32 cellular contexts compared by ENCODE assay signal in the genomic region with DNA sequence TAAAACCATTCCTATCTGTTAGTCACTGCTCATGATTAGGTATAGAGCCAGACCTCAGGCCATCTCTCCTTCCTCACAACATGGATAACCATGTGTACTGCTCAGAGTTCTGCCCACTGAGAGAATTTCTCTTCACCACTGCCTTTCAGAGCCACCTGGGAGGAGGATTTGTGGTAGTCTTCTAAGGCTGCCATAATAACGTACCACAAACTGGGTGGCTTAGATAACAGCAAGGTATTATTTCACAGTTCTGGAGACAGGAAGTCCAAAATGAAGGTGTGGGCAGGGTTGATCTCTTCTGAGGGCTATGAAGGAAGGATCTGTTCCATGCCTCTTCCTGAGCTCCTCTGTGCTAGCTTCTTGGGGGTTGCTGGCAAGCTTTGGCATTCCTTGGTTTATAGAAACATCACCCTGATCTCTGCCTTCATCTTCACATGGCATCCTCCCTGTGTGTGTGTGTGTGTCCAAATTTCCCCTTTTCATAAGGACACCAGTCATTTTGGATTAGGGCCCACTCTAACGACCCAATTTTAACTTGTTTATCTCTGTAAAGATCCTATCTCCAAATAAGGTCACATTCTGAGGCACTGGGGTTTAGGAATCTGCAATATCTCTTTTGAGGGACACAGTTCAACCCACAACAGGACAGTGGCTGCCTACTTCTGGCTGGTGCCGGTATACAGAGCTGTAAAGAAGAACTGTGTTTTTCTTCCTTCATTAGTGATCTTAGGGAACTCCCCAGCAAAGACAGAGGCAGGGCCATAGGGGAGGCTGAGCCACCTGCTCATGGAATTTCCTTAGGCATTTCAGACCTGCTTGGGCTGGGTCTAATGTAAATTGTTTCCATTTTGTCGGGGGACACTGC. TPM values are rescaled to one million over a fixed set of nuclear protein-coding genes. Genes with fewer than 3 reads are reported as not detected.
"Had no signal": no experiment of that assay in that cellular context is flagged by ENCODE, and none has a peak within 500 bp of the region (broad histone marks: within the 10 kb centered on the region; RNA-seq: fewer than 3 reads in every experiment).

No MANE protein-coding gene starts in this region.

- H3K4me3 ChIP-seq: ascending aorta, cardiac muscle cell, colonic mucosa, gastroesophageal sphincter, ovary, psoas muscle, sigmoid colon, thoracic aorta, uterus had no signal

- H3K4me3 Mint-ChIP-seq: activated naive CD8-positive, alpha-beta T cell; brain; naive B cell; stimulated activated effector memory CD8-positive, alpha-beta T cell treated with anti-CD3 and anti-CD28 coated beads, Interleukin-12 subunit alpha, Interleukin-12 subunit beta, amount 100 ng/mL, for 72 hours; stimulated activated naive CD8-positive, alpha-beta T cell treated with anti-CD3 and anti-CD28 coated beads, Interleukin-15, Interleukin-2, amounts not matched to agents 100 ng/mL and 50 ng/mL, for 24 hours had no signal

- ATAC-seq: gastroesophageal sphincter; left cardiac atrium; left ventricle myocardium superior; psoas muscle; stimulated activated effector memory CD8-positive, alpha-beta T cell treated with anti-CD3 and anti-CD28 coated beads, Interleukin-12 subunit alpha, Interleukin-12 subunit beta, amount 100 ng/mL, for 72 hours had no signal

- H3K27ac Mint-ChIP-seq: activated naive CD8-positive, alpha-beta T cell; brain; stimulated activated effector memory CD8-positive, alpha-beta T cell treated with anti-CD3 and anti-CD28 coated beads, Interleukin-12 subunit alpha, Interleukin-12 subunit beta, amount 100 ng/mL, for 72 hours; stimulated activated naive CD8-positive, alpha-beta T cell treated with anti-CD3 and anti-CD28 coated beads, Interleukin-15, Interleukin-2, amounts not matched to agents 100 ng/mL and 50 ng/mL, for 24 hours had no signal

- H3K4me1 ChIP-seq: ascending aorta, colonic mucosa, psoas muscle, uterus had no signal

- H3K36me3 Mint-ChIP-seq: brain; stimulated activated effector memory CD8-positive, alpha-beta T cell treated with anti-CD3 and anti-CD28 coated beads, Interleukin-12 subunit alpha, Interleukin-12 subunit beta, amount 100 ng/mL, for 72 hours had no signal

- H3K4me1 Mint-ChIP-seq: brain; naive B cell; stimulated activated effector memory CD8-positive, alpha-beta T cell treated with anti-CD3 and anti-CD28 coated beads, Interleukin-12 subunit alpha, Interleukin-12 subunit beta, amount 100 ng/mL, for 72 hours had no signal

- H3K27me3 ChIP-seq: ascending aorta, cardiac muscle cell, colonic mucosa, gastroesophageal sphincter, ovary, sigmoid colon, uterus had no signal

- H3K9me3 ChIP-seq: colonic mucosa, ovary had no signal

- H3K36me3 ChIP-seq: ascending aorta, cardiac muscle cell, colonic mucosa, gastroesophageal sphincter, ovary, sigmoid colon, thoracic aorta, uterus had no signal

- H3K27ac ChIP-seq: ascending aorta, cardiac muscle cell, colonic mucosa, ovary, psoas muscle, thoracic aorta, uterus, VCaP had no signal

- DNase-seq: activated CD4-positive, alpha-beta T cell treated with anti-CD3 and anti-CD28 coated beads for 4 hours; activated CD4-positive, alpha-beta T cell treated with anti-CD3 and anti-CD28 coated beads, Interleukin-2, amount 50 U/mL, for 4 hours; activated effector memory CD4-positive, alpha-beta T cell treated with Interleukin-2 at 50 U/mL for 16 hours; activated naive CD4-positive, alpha-beta T cell treated with Interleukin-2 at 50 U/mL for 16 hours; activated T-cell treated with anti-CD3 and anti-CD28 coated beads for 4 hours; cerebellar nuclear complex; colonic mucosa; effector memory CD4-positive, alpha-beta T cell; head of caudate nucleus; hippocampal formation; left cardiac atrium; left ventricle myocardium superior; naive B cell; ovary; psoas muscle; sigmoid colon; small intestine; stimulated activated CD4-positive, alpha-beta T cell treated with anti-CD3 and anti-CD28 coated beads, Interleukin-4, amount 100 ng/mL, for 24 hours; T-helper 2 cell; trophoblast cell; uterus had no signal

RNA-seq across cellular contexts. Expression of gene NOX5, which starts 42.1 kb away (rescaled TPM):
- total RNA-seq: dermis microvascular lymphatic vessel endothelial cell, left ventricle myocardium superior, lung microvascular endothelial cell had no signal

RNA-seq across cellular contexts. Expression of gene SPESP1, which starts 42.1 kb away (rescaled TPM):
- total RNA-seq: cardiac muscle cell had no signal
